ENCODE assay signal across 10 cellular contexts in genomic region chr17:27633312-27634025, GRCh38. TPM values are rescaled to one million over a fixed set of nuclear protein-coding genes. Genes with fewer than 3 reads are reported as not detected.
DNase-seq lines count a peak whose midpoint lies in the region; ATAC-seq and TF ChIP-seq lines count a peak whose summit lies in the region.
"Had no signal": no experiment of that assay in that cellular context is flagged by ENCODE, and none has a peak within 500 bp of the region (broad histone marks: within the 10 kb centered on the region; RNA-seq: fewer than 3 reads in every experiment).

No MANE protein-coding gene starts in this region.

- H3K23ac ChIP-seq in neuronal stem cell (ENCODE audit: low read depth, low read length, poor library complexity), result no peak overlapping the region

- H3K27ac ChIP-seq in neuronal stem cell (replicated peaks; ENCODE audit: low read length) (no peak overlapping the region), A673 (ENCODE audit: low read depth, low read length, poor library complexity, severe bottlenecking) (no peak overlapping the region)
- H3K27ac ChIP-seq: SJSA1 had no signal

- H3K4me1 Mint-ChIP-seq in CD14-positive monocyte, result peaks cover 57% of the 10 kb centered on the region

- no peak overlapping the region for H3K14ac ChIP-seq in neuronal stem cell (ENCODE audit: low read length)

- no peak overlapping the region for H3K9ac ChIP-seq in neuronal stem cell (ENCODE audit: low read depth, low read length, poor library complexity)

- peak overlapping the region; percentile 75 to 96 (median 83) for H3K27ac Mint-ChIP-seq in CD14-positive monocyte

- CTCF ChIA-PET in A673 (lab: Charles Lee), result no interaction called here

- H3K27me3 Mint-ChIP-seq in CD14-positive monocyte (ENCODE audit: low read depth in 3 of 3), result peaks cover 0 to 3% (median 0%) of the 10 kb centered on the region in 3 donors

- WGBS in neuronal stem cell (ENCODE audit: extremely low coverage in 2 of 2, insufficient read length in 2 of 2, insufficient replicate concordance in 1 of 2), 2 donors, result no CpG with 5 or more reads among the region's 14 CpGs

- BruUV-seq in A673 (replicated peaks; lab: Mats Ljungman, UMichigan), result no TSS peak

- H3K79me1 ChIP-seq in neuronal stem cell (ENCODE audit: low read depth, low read length), result no peaks in the 10 kb centered on the region

- H3K18ac ChIP-seq in neuronal stem cell (ENCODE audit: low read length), result peak overlapping the region; percentile 40

- intact Hi-C loops in CD14-positive monocyte (cut with micrococcal nuclease), result loop anchor here in 1 of 2 donors (10.0 kb wide), 1 partner anchor 389 kb away; no protein-coding TSS in a partner anchor
- intact Hi-C loops in A673 (cut with micrococcal nuclease; ENCODE audit: unreplicated experiment), result no loop called here

- H4K8ac ChIP-seq in neuronal stem cell (ENCODE audit: low read depth, low read length), result no peak overlapping the region

- H2BK12ac ChIP-seq in neuronal stem cell (ENCODE audit: low read length), result no peak overlapping the region

- no peak overlapping the region for H4K91ac ChIP-seq in neuronal stem cell (ENCODE audit: low read depth, low read length, poor library complexity)

- no peak overlapping the region for H3K4me3 ChIP-seq in fibroblast of the aortic adventitia (ENCODE audit: low read depth, low read length)
- H3K4me3 ChIP-seq in neuronal stem cell (ENCODE audit: low read length in 2 of 2), result no peak overlapping the region
- H3K4me3 ChIP-seq in A673 (ENCODE audit: low read depth, low read length, poor library complexity, severe bottlenecking), result no peak overlapping the region
- H3K4me3 ChIP-seq: SJSA1 had no signal

- H3K36me3 ChIP-seq in neuronal stem cell (replicated peaks in 1 of 2; ENCODE audit: control insufficient read depth in 2 of 2, insufficient read depth in 2 of 2, low read length in 2 of 2) (no peaks in the 10 kb centered on the region), A673 (ENCODE audit: insufficient read depth, low read length, poor library complexity, severe bottlenecking) (no peaks in the 10 kb centered on the region)
- H3K36me3 ChIP-seq: SJSA1 had no signal

- H3K36me3 Mint-ChIP-seq in CD14-positive monocyte, result peaks cover 19 to 37% of the 10 kb centered on the region in 2 donors

- no peaks in the 10 kb centered on the region for H3K9me3 ChIP-seq in neuronal stem cell (replicated peaks in 1 of 2; ENCODE audit: control insufficient read depth in 2 of 2, insufficient read depth in 1 of 2, low read depth in 1 of 2, low read length in 2 of 2)
- no peaks in the 10 kb centered on the region for H3K9me3 ChIP-seq in A673 (ENCODE audit: low read depth, low read length, poor library complexity, severe bottlenecking)
- H3K9me3 ChIP-seq: SJSA1 had no signal

- H2BK120ac ChIP-seq in neuronal stem cell (ENCODE audit: low read depth, low read length), result no peak overlapping the region

- H2BK5ac ChIP-seq in neuronal stem cell (ENCODE audit: low read length), result no peak overlapping the region

- H2AK5ac ChIP-seq in neuronal stem cell (ENCODE audit: low read depth, low read length), result no peak overlapping the region

- H2BK15ac ChIP-seq in neuronal stem cell (ENCODE audit: low read length), result no peak overlapping the region

- no peak overlapping the region for H3K4me2 ChIP-seq in neuronal stem cell (ENCODE audit: insufficient read depth, low read length, poor library complexity, severe bottlenecking)

- no peak for ATAC-seq in omental fat pad (ENCODE audit: low FRiP score)

- no peak overlapping the region for H2AFZ ChIP-seq in neuronal stem cell (ENCODE audit: low read length)

- H3K4ac ChIP-seq in neuronal stem cell (ENCODE audit: low read length), result no peak overlapping the region

- peaks cover 0 to 7% of the 10 kb centered on the region in 2 donors for H3K4me1 ChIP-seq in neuronal stem cell (ENCODE audit: control insufficient read depth in 2 of 2, insufficient read depth in 1 of 2, low read depth in 1 of 2, low read length in 2 of 2)
- H3K4me1 ChIP-seq in A673 (ENCODE audit: insufficient read depth, low read length, poor library complexity, severe bottlenecking), result no peaks in the 10 kb centered on the region
- H3K4me1 ChIP-seq: SJSA1 had no signal

- no peaks in the 10 kb centered on the region for H3K9me3 Mint-ChIP-seq in CD14-positive monocyte

- H3K27me3 ChIP-seq in neuronal stem cell (ENCODE audit: control insufficient read depth in 3 of 3, insufficient read depth in 3 of 3, low read depth in 1 of 3, low read length in 3 of 3), result no peaks in the 10 kb centered on the region
- no peaks in the 10 kb centered on the region for H3K27me3 ChIP-seq in A673 (replicated peaks; ENCODE audit: insufficient read depth, low read depth, low read length, poor library complexity)
- H3K27me3 ChIP-seq: SJSA1 had no signal

- H3K4me3 Mint-ChIP-seq in CD14-positive monocyte, result peak overlapping the region; percentile 98 to 100

- TF ChIP-seq CTCF in CD14-positive monocyte (IDR thresholded peaks at IDR 0.05) (no peak), fibroblast of the aortic adventitia (IDR thresholded peaks at IDR 0.05; ENCODE audit: insufficient read depth, low read length) (no peak), A673 (conservative IDR thresholded peaks at IDR 0.05; ENCODE audit: low read depth, low read length) (no peak), omental fat pad (IDR thresholded peaks at IDR 0.05) (no peak)

- POLR2A ChIA-PET in A673 (lab: Charles Lee; ENCODE audit: low non-redundant PET), result no interaction called here

- DNase-seq in CD14-positive monocyte (ENCODE audit: low spot score) (no peak), SK-N-DZ (ENCODE audit: low spot score) (peak; percentile 52), fibroblast of the aortic adventitia (ENCODE audit: low read depth) (peak; percentile 68), neuronal stem cell (ENCODE audit: low spot score) (no peak), A673 (ENCODE audit: low spot score) (no peak), hippocampal formation (lab: John Stamatoyannopoulos, UW) (no peak), DMS 273 treated with DMSO at 0.1 percent for 48 hours (lab: John Stamatoyannopoulos, UW) (no peak), omental fat pad (ENCODE audit: low spot score) (no peak)
- DNase-seq: NCI-H2171 had no signal

RNA-seq across cellular contexts. Expression of gene LGALS9, which starts 2.5 kb away (rescaled TPM):
- polyA plus RNA-seq in CD14-positive monocyte, result 100 to 1,000 TPM; 149 TPM
- 0.13 TPM in 1 of 2 replicates, not detected in the other for polyA plus RNA-seq in SK-N-DZ (2014; cell fraction: cytosol; rRNA removed)
- polyA plus RNA-seq in SK-N-DZ (2014; cell fraction: nucleus; rRNA removed), result 0.18 TPM in 1 of 2 replicates, not detected in the other
- total RNA-seq in fibroblast of the aortic adventitia (ENCODE audit: low replicate concordance) (0.90 and 5.4 TPM in 2 replicates), A673 (2021) (2.4 and 3.7 TPM in 2 replicates), omental fat pad (100 to 1,000 TPM in 1 of 4 donors, 10 to 100 TPM in 3; 36.3 to 172 (median 54.3) TPM)
- polyA plus RNA-seq in neuronal stem cell (2013, experiment 1 of 2), result 1.3 TPM
- polyA plus RNA-seq in neuronal stem cell (2013, experiment 2 of 2), result 1.8 TPM

Comparison
In these comparisons a context has a peak if more than half of its experiments do, and no peak if none do; other contexts are left out.
1. DNase-seq: peak in SK-N-DZ (single experiment) and fibroblast of the aortic adventitia (single experiment); none in CD14-positive monocyte (single experiment), neuronal stem cell (single experiment), A673 (single experiment), hippocampal formation (0 of 2), DMS 273 treated with DMSO at 0.1 percent for 48 hours (single experiment) and omental fat pad (single experiment).